Comparison of ENCODE assay signal across 1 cellular context in genomic region chr11:85647604-85648299, GRCh38.
TF ChIP-seq lines count a peak whose summit lies in the region.

Gene TMEM126A (plus strand): TSS chr11:85647967. CDS start chr11:85650256, 2,289 bp downstream.

TF ChIP-seq in HepG2, 621 proteins besides CTCF, POLR2A, EP300 and RAD21 (continued from another document and continues in another):
- TF ChIP-seq PHF21A (CRISPR knock-in tag; IDR thresholded peaks at IDR 0.05) = no peak
- TF ChIP-seq PAXIP1 (CRISPR knock-in tag; conservative IDR thresholded peaks at IDR 0.05) = peak; percentile 52
- TF ChIP-seq NR2F1 (CRISPR knock-in tag; IDR thresholded peaks at IDR 0.05) = 0 out of 4 replicates have a peak, but pooled peaks of 1 of the 2 experiments have one; percentile 10
- TF ChIP-seq ZNF598 (CRISPR knock-in tag; IDR thresholded peaks at IDR 0.05; ENCODE audit: borderline replicate concordance) = peak; percentile 37; the same call in 1 of the 2 replicates
- no peak for TF ChIP-seq PRDM15 (CRISPR knock-in tag; IDR thresholded peaks at IDR 0.05)
- TF ChIP-seq ZNF3 (CRISPR knock-in tag; IDR thresholded peaks at IDR 0.05) = no peak
- TF ChIP-seq ZSCAN25 (CRISPR knock-in tag; IDR thresholded peaks at IDR 0.05) = no peak
- no peak for TF ChIP-seq DMTF1 (CRISPR knock-in tag; IDR thresholded peaks at IDR 0.05)
- TF ChIP-seq ZNF142 (CRISPR knock-in tag; IDR thresholded peaks at IDR 0.05) = 0 out of 2 replicates have a peak, but pooled peaks have one; percentile 52
- no peak for TF ChIP-seq ATAD3A (CRISPR knock-in tag; IDR thresholded peaks at IDR 0.05)
- peak; percentile 80; the same call in 1 of the 2 replicates for TF ChIP-seq YEATS2 (CRISPR knock-in tag; IDR thresholded peaks at IDR 0.05; ENCODE audit: borderline replicate concordance)
- no peak for TF ChIP-seq ZNF570 (CRISPR knock-in tag; IDR thresholded peaks at IDR 0.05; ENCODE audit: borderline replicate concordance)
- TF ChIP-seq ATF4 (CRISPR knock-in tag; IDR thresholded peaks at IDR 0.05) = peak in 1 of 2 experiments; percentile 57; a peak in 1 of 4 replicates
- no peak for TF ChIP-seq IRX3 (CRISPR knock-in tag; IDR thresholded peaks at IDR 0.05; ENCODE audit: borderline replicate concordance, low read depth)
- TF ChIP-seq HDAC1 (CRISPR knock-in tag; IDR thresholded peaks at IDR 0.05) = peak; percentile 91
- no peak for TF ChIP-seq RARG (CRISPR knock-in tag; IDR thresholded peaks at IDR 0.05; ENCODE audit: low read depth)
- TF ChIP-seq KDM5B (CRISPR knock-in tag; IDR thresholded peaks at IDR 0.05; ENCODE audit: borderline replicate concordance) = peak; percentile 67; the same call in 1 of the 2 replicates
- no peak for TF ChIP-seq ZFP62 (CRISPR knock-in tag; IDR thresholded peaks at IDR 0.05)
- TF ChIP-seq ZSCAN30 (CRISPR knock-in tag; IDR thresholded peaks at IDR 0.05) = peak; percentile 21; the same call in 1 of the 2 replicates
- no peak for TF ChIP-seq ZNF337 (CRISPR knock-in tag; IDR thresholded peaks at IDR 0.05; ENCODE audit: borderline replicate concordance, low read depth)
- no peak for TF ChIP-seq USF2 (IDR thresholded peaks at IDR 0.05; ENCODE audit: low read depth, low read length)
- 0 out of 2 replicates have a peak, but pooled peaks have one; percentile 45 for TF ChIP-seq USF2 (CRISPR knock-in tag; IDR thresholded peaks at IDR 0.05; ENCODE audit: borderline replicate concordance)
- TF ChIP-seq PHF8 (CRISPR knock-in tag; IDR thresholded peaks at IDR 0.05) = peak; percentile 85
- peak; percentile 55 for TF ChIP-seq DBP (CRISPR knock-in tag; IDR thresholded peaks at IDR 0.05; ENCODE audit: not compliant biosample characterization)
- no peak for TF ChIP-seq RBM22 (optimal IDR thresholded peaks at IDR 0.05; ENCODE audit: low read length)
- TF ChIP-seq MIXL1 (CRISPR knock-in tag; IDR thresholded peaks at IDR 0.05) = peak; percentile 81
- TF ChIP-seq KLF6 (CRISPR knock-in tag; IDR thresholded peaks at IDR 0.05) = 0 out of 2 replicates have a peak, but pooled peaks have one; percentile 57
- TF ChIP-seq ZNF484 (CRISPR knock-in tag; IDR thresholded peaks at IDR 0.05; ENCODE audit: borderline replicate concordance, low read depth) = no peak
- 0 out of 2 replicates have a peak, but pooled peaks have one; percentile 7 for TF ChIP-seq BCL6 (CRISPR knock-in tag; IDR thresholded peaks at IDR 0.05)
- peak; percentile 87 for TF ChIP-seq ZNF501 (CRISPR knock-in tag; IDR thresholded peaks at IDR 0.05)
- TF ChIP-seq TGIF2 (CRISPR knock-in tag; IDR thresholded peaks at IDR 0.05) = no peak
- TF ChIP-seq DRAP1 (CRISPR knock-in tag; IDR thresholded peaks at IDR 0.05) = peak; percentile 89
- TF ChIP-seq RFX5 (IDR thresholded peaks at IDR 0.05; ENCODE audit: low read depth, low read length) = no peak
- TF ChIP-seq MTA3 (CRISPR knock-in tag; IDR thresholded peaks at IDR 0.05) = no peak
- TF ChIP-seq HIC2 (CRISPR knock-in tag; IDR thresholded peaks at IDR 0.05; ENCODE audit: low read depth) = 0 out of 2 replicates have a peak, but pooled peaks have one; percentile 43
- peak; percentile 23; the same call in 1 of the 2 replicates for TF ChIP-seq REPIN1 (CRISPR knock-in tag; IDR thresholded peaks at IDR 0.05; ENCODE audit: borderline replicate concordance, low read depth)
- TF ChIP-seq ZSCAN21 (CRISPR knock-in tag; IDR thresholded peaks at IDR 0.05; ENCODE audit: borderline replicate concordance) = peak; percentile 35; the same call in 1 of the 2 replicates
- no peak for TF ChIP-seq CENPX (CRISPR knock-in tag; IDR thresholded peaks at IDR 0.05)
